ENCODE assay signal across 15 cellular contexts in genomic region chr2:172079838-172080640, GRCh38. TPM values are rescaled to one million over a fixed set of nuclear protein-coding genes. Genes with fewer than 3 reads are reported as not detected.
DNase-seq lines count a peak whose midpoint lies in the region; ATAC-seq and TF ChIP-seq lines count a peak whose summit lies in the region.
"Had no signal": no experiment of that assay in that cellular context is flagged by ENCODE, and none has a peak within 500 bp of the region (broad histone marks: within the 10 kb centered on the region; RNA-seq: fewer than 3 reads in every experiment).

No MANE protein-coding gene starts in this region.

- CTCF ChIA-PET in activated CD8-positive, alpha-beta memory T cell treated with anti-CD3 and anti-CD28 coated beads, Interleukin-2, amount 10 ng/mL, durations not matched to agents 7 days and 5 days (lab: Charles Lee), result interaction anchor here (0.6 kb wide), 1 partner anchor 20 kb away, joined by 3 read pairs; no protein-coding TSS in a partner anchor

- H3K4me3 Mint-ChIP-seq in activated CD8-positive, alpha-beta memory T cell treated with anti-CD3 and anti-CD28 coated beads, Interleukin-2, amount 10 ng/mL, durations not matched to agents 7 days and 5 days, result no peak overlapping the region
- H3K4me3 Mint-ChIP-seq in dendritic cell treated with granulocyte-macrophage colony-stimulating factor and Interleukin-4, amounts not matched to agents 40 ng/mL and 50 ng/mL, for 4 days, result peak overlapping the region; percentile 73
- H3K4me3 Mint-ChIP-seq in progenitor cell of endocrine pancreas (ENCODE audit: low read depth), result no peak overlapping the region
- H3K4me3 Mint-ChIP-seq: nephron progenitor cell had no signal

- no peak for ATAC-seq in activated CD8-positive, alpha-beta memory T cell treated with anti-CD3 and anti-CD28 coated beads, Interleukin-2, amount 10 ng/mL, durations not matched to agents 7 days and 5 days
- ATAC-seq in GM19035 (IDR thresholded peaks at IDR 0.05; ENCODE audit: unreplicated experiment), result no peak
- ATAC-seq: upper lobe of right lung had no signal

- no peak for TF ChIP-seq CTCF in progenitor cell of endocrine pancreas (IDR thresholded peaks at IDR 0.05; ENCODE audit: unreplicated experiment)

- peak; percentile 30 for DNase-seq in activated CD8-positive, alpha-beta memory T cell treated with anti-CD3 and anti-CD28 coated beads, Interleukin-2, amount 10 ng/mL, durations not matched to agents 7 days and 5 days
- DNase-seq in activated CD8-positive, alpha-beta memory T cell treated with anti-CD3 and anti-CD28 coated beads, Interleukin-2, amount 50 U/mL, for 48 hours, result no peak
- DNase-seq in M059J (ENCODE audit: low read depth) (peak; percentile 11), progenitor cell of endocrine pancreas (ENCODE audit: low spot score, unreplicated experiment) (no peak), DMS 273 treated with DMSO at 0.1 percent for 48 hours (lab: John Stamatoyannopoulos, UW) (no peak), dedifferentiated amniotic fluid mesenchymal stem cell (ENCODE audit: extremely low spot score) (no peak)
- DNase-seq: activated CD8-positive, alpha-beta memory T cell treated with anti-CD3 and anti-CD28 coated beads for 24 hours; kidney glomerular epithelial cell; NCI-H2081; nephron progenitor cell; upper lobe of right lung had no signal

- intact Hi-C loops in dendritic cell treated with granulocyte-macrophage colony-stimulating factor and Interleukin-4, amounts not matched to agents 40 ng/mL and 50 ng/mL, for 4 days (cut with micrococcal nuclease), result loop anchor here (5.0 kb wide), 1 partner anchor 123 kb away; no protein-coding TSS in a partner anchor

- H3K27ac Mint-ChIP-seq in activated CD8-positive, alpha-beta memory T cell treated with anti-CD3 and anti-CD28 coated beads, Interleukin-2, amount 10 ng/mL, durations not matched to agents 7 days and 5 days, result no peak overlapping the region
- peak overlapping the region; percentile 64 for H3K27ac Mint-ChIP-seq in dendritic cell treated with granulocyte-macrophage colony-stimulating factor and Interleukin-4, amounts not matched to agents 40 ng/mL and 50 ng/mL, for 4 days
- peak overlapping the region; percentile 73 for H3K27ac Mint-ChIP-seq in progenitor cell of endocrine pancreas
- H3K27ac Mint-ChIP-seq: nephron progenitor cell had no signal

- peaks cover 26% of the 10 kb centered on the region for H3K4me1 Mint-ChIP-seq in activated CD8-positive, alpha-beta memory T cell treated with anti-CD3 and anti-CD28 coated beads, Interleukin-2, amount 10 ng/mL, durations not matched to agents 7 days and 5 days
- H3K4me1 Mint-ChIP-seq in dendritic cell treated with granulocyte-macrophage colony-stimulating factor and Interleukin-4, amounts not matched to agents 40 ng/mL and 50 ng/mL, for 4 days (ENCODE audit: low read depth), result peaks cover 41% of the 10 kb centered on the region
- peaks cover 3% of the 10 kb centered on the region for H3K4me1 Mint-ChIP-seq in progenitor cell of endocrine pancreas (ENCODE audit: low read depth)

- no peaks in the 10 kb centered on the region for H3K9me3 Mint-ChIP-seq in activated CD8-positive, alpha-beta memory T cell treated with anti-CD3 and anti-CD28 coated beads, Interleukin-2, amount 10 ng/mL, durations not matched to agents 7 days and 5 days (ENCODE audit: low read depth)
- H3K9me3 Mint-ChIP-seq in dendritic cell treated with granulocyte-macrophage colony-stimulating factor and Interleukin-4, amounts not matched to agents 40 ng/mL and 50 ng/mL, for 4 days, result no peaks in the 10 kb centered on the region
- H3K9me3 Mint-ChIP-seq in progenitor cell of endocrine pancreas (ENCODE audit: low read depth), result no peaks in the 10 kb centered on the region
- H3K9me3 Mint-ChIP-seq: nephron progenitor cell had no signal

- H3K27me3 Mint-ChIP-seq in activated CD8-positive, alpha-beta memory T cell treated with anti-CD3 and anti-CD28 coated beads, Interleukin-2, amount 10 ng/mL, durations not matched to agents 7 days and 5 days, result peaks cover 81% of the 10 kb centered on the region
- H3K27me3 Mint-ChIP-seq in dendritic cell treated with granulocyte-macrophage colony-stimulating factor and Interleukin-4, amounts not matched to agents 40 ng/mL and 50 ng/mL, for 4 days, result peaks cover 79% of the 10 kb centered on the region
- peaks cover 98% of the 10 kb centered on the region for H3K27me3 Mint-ChIP-seq in progenitor cell of endocrine pancreas

- no peaks in the 10 kb centered on the region for H3K36me3 Mint-ChIP-seq in activated CD8-positive, alpha-beta memory T cell treated with anti-CD3 and anti-CD28 coated beads, Interleukin-2, amount 10 ng/mL, durations not matched to agents 7 days and 5 days
- no peaks in the 10 kb centered on the region for H3K36me3 Mint-ChIP-seq in dendritic cell treated with granulocyte-macrophage colony-stimulating factor and Interleukin-4, amounts not matched to agents 40 ng/mL and 50 ng/mL, for 4 days (ENCODE audit: low read depth)
- H3K36me3 Mint-ChIP-seq in progenitor cell of endocrine pancreas (ENCODE audit: insufficient read depth), result no peaks in the 10 kb centered on the region

RNA-seq across cellular contexts. Expression of gene DLX1, which starts 5.3 kb away (rescaled TPM):
- total RNA-seq in activated CD8-positive, alpha-beta memory T cell treated with anti-CD3 and anti-CD28 coated beads, Interleukin-2, amount 10 ng/mL, durations not matched to agents 7 days and 5 days, result not detected
- 5.6 and 6.8 TPM in 2 replicates for total RNA-seq in M059J (2014; rRNA removed; shearing (Covaris generic))
- 1.7 and 4.1 TPM in 2 replicates for total RNA-seq in progenitor cell of endocrine pancreas
- total RNA-seq: fibroblast of villous mesenchyme, upper lobe of right lung had no signal

RNA-seq across cellular contexts. Expression of gene DLX2, which starts 22.7 kb away (rescaled TPM):
- total RNA-seq in activated CD8-positive, alpha-beta memory T cell treated with anti-CD3 and anti-CD28 coated beads, Interleukin-2, amount 10 ng/mL, durations not matched to agents 7 days and 5 days, result under 1 TPM in 1 of 2 experiments, not detected in 1; 0.12 TPM
- total RNA-seq in M059J (2014; rRNA removed; shearing (Covaris generic)), result 1.9 and 4.2 TPM in 2 replicates
- total RNA-seq in progenitor cell of endocrine pancreas, result 1.7 and 3.4 TPM in 2 replicates
- total RNA-seq: dermis microvascular lymphatic vessel endothelial cell, upper lobe of right lung had no signal

Comparison
In these comparisons a context has a peak if more than half of its experiments do, and no peak if none do; other contexts are left out.
1. DNase-seq: peak in activated CD8-positive, alpha-beta memory T cell treated with anti-CD3 and anti-CD28 coated beads, Interleukin-2, amount 10 ng/mL, durations not matched to agents 7 days and 5 days (single experiment) and M059J (single experiment); none in activated CD8-positive, alpha-beta memory T cell treated with anti-CD3 and anti-CD28 coated beads, Interleukin-2, amount 50 U/mL, for 48 hours (single experiment), progenitor cell of endocrine pancreas (single experiment), DMS 273 treated with DMSO at 0.1 percent for 48 hours (single experiment) and dedifferentiated amniotic fluid mesenchymal stem cell (single experiment).